In the genomic region with DNA sequence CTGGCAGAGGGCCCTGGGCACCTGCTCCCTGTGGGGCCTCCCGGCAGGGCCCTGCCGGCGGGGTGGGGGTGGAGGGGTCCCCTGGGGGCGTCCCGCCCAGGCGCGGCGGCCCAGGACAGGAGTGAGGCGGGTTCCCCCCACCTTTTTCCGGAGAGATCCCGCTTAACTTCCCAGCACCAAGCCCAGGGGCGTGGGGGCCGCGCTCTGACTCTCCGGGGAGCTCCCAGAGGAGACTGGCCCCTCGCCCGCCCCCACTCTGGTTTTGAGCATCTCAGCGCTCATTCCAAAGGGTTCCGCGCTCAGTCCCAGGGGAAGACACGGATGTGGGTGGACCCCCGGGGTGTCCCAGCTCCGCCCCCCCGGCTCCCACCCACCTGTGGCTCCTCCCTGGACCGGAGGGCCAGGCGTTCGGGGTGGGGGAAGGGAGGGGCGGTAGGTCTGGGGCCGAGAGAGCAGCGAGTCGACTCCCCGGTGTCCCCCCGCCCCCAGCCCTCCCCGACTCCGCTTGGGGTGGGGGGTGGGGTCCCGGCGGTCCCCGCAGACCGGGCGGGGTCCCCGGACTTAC, we compare ENCODE assay signal across 1 cellular context.
TF ChIP-seq lines count a peak whose summit lies in the region.

No MANE protein-coding gene starts in this region.

TF ChIP-seq in SK-N-SH, 30 proteins besides CTCF, POLR2A, EP300 and RAD21 (continued from another document):
- TF ChIP-seq, protein P1, sequence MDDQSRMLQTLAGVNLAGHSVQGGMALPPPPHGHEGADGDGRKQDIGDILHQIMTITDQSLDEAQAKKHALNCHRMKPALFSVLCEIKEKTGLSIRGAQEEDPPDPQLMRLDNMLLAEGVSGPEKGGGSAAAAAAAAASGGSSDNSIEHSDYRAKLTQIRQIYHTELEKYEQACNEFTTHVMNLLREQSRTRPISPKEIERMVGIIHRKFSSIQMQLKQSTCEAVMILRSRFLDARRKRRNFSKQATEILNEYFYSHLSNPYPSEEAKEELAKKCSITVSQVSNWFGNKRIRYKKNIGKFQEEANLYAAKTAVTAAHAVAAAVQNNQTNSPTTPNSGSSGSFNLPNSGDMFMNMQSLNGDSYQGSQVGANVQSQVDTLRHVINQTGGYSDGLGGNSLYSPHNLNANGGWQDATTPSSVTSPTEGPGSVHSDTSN (IDR thresholded peaks at IDR 0.05): no peak
- TF ChIP-seq, protein P2, sequence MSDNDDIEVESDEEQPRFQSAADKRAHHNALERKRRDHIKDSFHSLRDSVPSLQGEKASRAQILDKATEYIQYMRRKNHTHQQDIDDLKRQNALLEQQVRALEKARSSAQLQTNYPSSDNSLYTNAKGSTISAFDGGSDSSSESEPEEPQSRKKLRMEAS (IDR thresholded peaks at IDR 0.05; ENCODE audit: low read depth): no peak
- no peak for TF ChIP-seq MEF2A (IDR thresholded peaks at IDR 0.05; ENCODE audit: borderline replicate concordance, low read depth)
